ENCODE assay signal across 15 cellular contexts in genomic region chr3:195597848-195598247, GRCh38. TPM values are rescaled to one million over a fixed set of nuclear protein-coding genes. Genes with fewer than 3 reads are reported as not detected.
"Had no signal": no experiment of that assay in that cellular context is flagged by ENCODE, and none has a peak within 500 bp of the region (broad histone marks: within the 10 kb centered on the region; RNA-seq: fewer than 3 reads in every experiment).

No MANE protein-coding gene starts in this region.

- H3K36me3 ChIP-seq: adrenal gland, left lung, tibial artery, uterus had no signal

- H3K9me3 Mint-ChIP-seq: activated B cell treated with CpG ODN at 0.5 μM for 24 hours; activated T-helper 17 cell treated with anti-CD3 and anti-CD28 coated beads, Interleukin-2, amount 50 U/mL, for 72 hours; dendritic cell treated with granulocyte-macrophage colony-stimulating factor and Interleukin-4, amounts not matched to agents 40 ng/mL and 50 ng/mL, for 4 days had no signal

- H3K27ac ChIP-seq: adrenal gland, left lung, skin epidermis, tibial artery had no signal

- H3K27me3 ChIP-seq: adrenal gland, left lung, tibial artery, uterus had no signal

- DNase-seq: activated B cell treated with CpG ODN at 0.5 μM for 24 hours; activated CD4-positive, alpha-beta T cell treated with anti-CD3 and anti-CD28 coated beads, Interleukin-2, amount 10 ng/mL, durations not matched to agents 24 days and 14 days; activated naive CD4-positive, alpha-beta T cell treated with anti-CD3 and anti-CD28 coated beads, Interleukin-2, amount 10 ng/mL, durations not matched to agents 7 days and 5 days; islet precursor cell; left lung; mesendoderm; nephron progenitor cell; T-helper 17 cell; uterus had no signal

- H3K4me3 ChIP-seq: adrenal gland, left lung, skin epidermis, tibial artery, uterus had no signal

- H3K4me1 ChIP-seq: adrenal gland, left lung, tibial artery, uterus had no signal

- H3K4me1 Mint-ChIP-seq: nephron progenitor cell had no signal

- H3K27ac Mint-ChIP-seq: activated B cell treated with CpG ODN at 0.5 μM for 24 hours; activated CD4-positive, alpha-beta T cell treated with anti-CD3 and anti-CD28 coated beads, Interleukin-2, amount 10 ng/mL, durations not matched to agents 24 days and 14 days; activated naive CD4-positive, alpha-beta T cell treated with anti-CD3 and anti-CD28 coated beads, Interleukin-2, amount 10 ng/mL, durations not matched to agents 7 days and 5 days; activated T-helper 17 cell treated with anti-CD3 and anti-CD28 coated beads, Interleukin-2, amount 50 U/mL, for 72 hours; dendritic cell treated with granulocyte-macrophage colony-stimulating factor and Interleukin-4, amounts not matched to agents 40 ng/mL and 50 ng/mL, for 4 days; nephron progenitor cell had no signal

- H3K9me3 ChIP-seq: adrenal gland, left lung, tibial artery, uterus had no signal

- H3K36me3 Mint-ChIP-seq: activated naive CD4-positive, alpha-beta T cell treated with anti-CD3 and anti-CD28 coated beads, Interleukin-2, amount 10 ng/mL, durations not matched to agents 7 days and 5 days had no signal

- ATAC-seq: activated T-helper 17 cell treated with anti-CD3 and anti-CD28 coated beads, Interleukin-2, amount 50 U/mL, for 72 hours; left lung; T-helper 17 cell had no signal

- H3K4me3 Mint-ChIP-seq: activated B cell treated with CpG ODN at 0.5 μM for 24 hours; activated CD4-positive, alpha-beta T cell treated with anti-CD3 and anti-CD28 coated beads, Interleukin-2, amount 10 ng/mL, durations not matched to agents 24 days and 14 days; activated naive CD4-positive, alpha-beta T cell treated with anti-CD3 and anti-CD28 coated beads, Interleukin-2, amount 10 ng/mL, durations not matched to agents 7 days and 5 days; activated T-helper 17 cell treated with anti-CD3 and anti-CD28 coated beads, Interleukin-2, amount 50 U/mL, for 72 hours; dendritic cell treated with granulocyte-macrophage colony-stimulating factor and Interleukin-4, amounts not matched to agents 40 ng/mL and 50 ng/mL, for 4 days; nephron progenitor cell; T-helper 17 cell had no signal

- H3K27me3 Mint-ChIP-seq: activated B cell treated with CpG ODN at 0.5 μM for 24 hours; activated T-helper 17 cell treated with anti-CD3 and anti-CD28 coated beads, Interleukin-2, amount 50 U/mL, for 72 hours; T-helper 17 cell had no signal

RNA-seq across cellular contexts. Expression of gene APOD, which starts 14.1 kb away (rescaled TPM):
- total RNA-seq: epithelial cell of proximal tubule, T-helper 17 cell had no signal
